ENCODE assay signal across 11 cellular contexts in the genomic region with DNA sequence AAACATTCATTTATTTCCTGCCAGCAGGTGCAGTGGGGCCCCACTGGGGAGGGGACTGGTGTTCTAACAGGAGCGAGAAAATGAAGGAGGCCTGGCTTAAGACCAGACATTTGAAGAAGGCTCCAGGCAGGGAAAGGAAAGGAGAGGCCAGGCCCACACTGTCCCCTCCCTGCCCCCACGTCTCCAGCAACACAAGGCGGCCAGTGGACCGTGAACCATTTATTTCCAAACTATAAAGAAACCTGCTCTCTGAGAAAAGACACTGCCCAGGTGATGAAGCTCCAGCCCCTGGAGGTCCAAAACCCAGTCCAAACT. TPM values are rescaled to one million over a fixed set of nuclear protein-coding genes. Genes with fewer than 3 reads are reported as not detected.
DNase-seq lines count a peak whose midpoint lies in the region; ATAC-seq, FAIRE-seq and TF ChIP-seq lines count a peak whose summit lies in the region.
"Had no signal": no experiment of that assay in that cellular context is flagged by ENCODE, and none has a peak within 500 bp of the region (broad histone marks: within the 10 kb centered on the region; RNA-seq: fewer than 3 reads in every experiment).

No MANE protein-coding gene starts in this region.

- peaks cover 25% of the 10 kb centered on the region for H3K36me3 ChIP-seq in Karpas-422 (ENCODE audit: insufficient read depth, low read length)
- H3K36me3 ChIP-seq in GM12878 (ENCODE audit: control insufficient read depth in 2 of 2, insufficient read depth in 2 of 2, low read length in 1 of 2): peaks cover 0 to 4% of the 10 kb centered on the region in 2 experiments; a peak in 2 of 4 replicates
- H3K36me3 ChIP-seq in neural progenitor cell: no peaks in the 10 kb centered on the region
- H3K36me3 ChIP-seq in gastroesophageal sphincter: peaks cover 0 to 66% of the 10 kb centered on the region in 2 donors

- TF ChIP-seq CTCF in GM12878 (IDR thresholded peaks at IDR 0.05 in 2 of 3, conservative IDR thresholded peaks at IDR 0.05 in 1 of 3; ENCODE audit: control insufficient read depth in 2 of 3, extremely low read depth in 1 of 3, insufficient read depth in 1 of 3, low read depth in 3 of 3, low read length in 3 of 3) (no peak), neural progenitor cell (IDR thresholded peaks at IDR 0.05) (no peak), gastroesophageal sphincter (IDR thresholded peaks at IDR 0.05) (no peak)

- peak overlapping the region; percentile 78 for H3K27ac ChIP-seq in Karpas-422 (ENCODE audit: low read length)
- H3K27ac ChIP-seq in GM12878 (ENCODE audit: control insufficient read depth, insufficient read depth): peak overlapping the region; percentile 91
- peak overlapping the region; percentile 70 for H3K27ac ChIP-seq in neural progenitor cell
- no peak overlapping the region for H3K27ac ChIP-seq in gastroesophageal sphincter

- RAD21 ChIA-PET in GM12878 (lab: Charles Lee; ENCODE audit: unreplicated experiment): interaction anchor here (0.7 to 2.8 kb wide), 8 partner anchors 14 to 220 kb away, joined by 3 to 15 read pairs (median 7); partner anchors contain the start of gene ELMO2

- CTCF ChIA-PET in GM12878 (lab: Yijun Ruan, JAX): interaction anchor here (0.7 to 4.1 kb wide), 31 partner anchors 9 to 363 kb away, joined by 3 to 56 read pairs (median 4); no protein-coding TSS in a partner anchor

- peak; percentile 93 for DNase-seq in DMS53 (lab: John Stamatoyannopoulos, UW)
- no peak for DNase-seq in Karpas-422
- no peak for DNase-seq in GM12878 (ENCODE audit: low read depth, low spot score)
- no peak for DNase-seq in neural progenitor cell (ENCODE audit: low spot score)
- no peak for DNase-seq in HPDE6-E6E7 (ENCODE audit: extremely low spot score)
- DNase-seq in stimulated activated naive CD4-positive, alpha-beta T cell (lab: John Stamatoyannopoulos, UW): no peak
- DNase-seq: DMS 273 treated with DMSO at 0.1 percent for 48 hours had no signal

- peaks cover 75% of the 10 kb centered on the region for H3K4me1 ChIP-seq in Karpas-422 (ENCODE audit: low read length)
- H3K4me1 ChIP-seq in GM12878 (ENCODE audit: control insufficient read depth, insufficient read depth, low read length): peaks cover 33% of the 10 kb centered on the region
- peaks cover 48% of the 10 kb centered on the region for H3K4me1 ChIP-seq in neural progenitor cell
- peaks cover 0 to 29% (median 0%) of the 10 kb centered on the region in 3 donors for H3K4me1 ChIP-seq in gastroesophageal sphincter

- H3K4me3 ChIP-seq in Karpas-422 (ENCODE audit: low read length) (peak overlapping the region; percentile 40; the same call in 1 of the 2 replicates), GM12878 (peak overlapping the region; percentile 48; the same call in 1 of the 2 replicates), neural progenitor cell (no peak overlapping the region), gastroesophageal sphincter (no peak overlapping the region)

- TF ChIP-seq POLR2A in GM12878 (IDR thresholded peaks at IDR 0.05; ENCODE audit: low read depth, low read length) (no peak), gastroesophageal sphincter (IDR thresholded peaks at IDR 0.05) (no peak)

- peaks cover 82% of the 10 kb centered on the region for H3K4me1 Mint-ChIP-seq in neural progenitor cell

- H3K27me3 ChIP-seq in Karpas-422 (ENCODE audit: low read length) (no peaks in the 10 kb centered on the region), GM12878 (replicated peaks in 1 of 2; ENCODE audit: control insufficient read depth in 2 of 2, insufficient read depth in 2 of 2, low read length in 1 of 2) (no peaks in the 10 kb centered on the region), neural progenitor cell (peaks cover 9% of the 10 kb centered on the region), gastroesophageal sphincter (no peaks in the 10 kb centered on the region)

- H3K4me3 Mint-ChIP-seq in neural progenitor cell: no peak overlapping the region

- no peaks in the 10 kb centered on the region for H3K79me2 ChIP-seq in Karpas-422 (ENCODE audit: low read length)
- H3K79me2 ChIP-seq in GM12878 (ENCODE audit: control insufficient read depth, insufficient read depth, low read length): no peaks in the 10 kb centered on the region
- no peaks in the 10 kb centered on the region for H3K79me2 ChIP-seq in neural progenitor cell (ENCODE audit: low read depth)

- H3K9ac ChIP-seq in Karpas-422 (ENCODE audit: low read length) (peak overlapping the region; percentile 60), GM12878 (ENCODE audit: control insufficient read depth, insufficient read depth, low read length) (peak overlapping the region; percentile 39), neural progenitor cell (no peak overlapping the region)

- H3K9me3 ChIP-seq in Karpas-422 (ENCODE audit: low read length) (no peaks in the 10 kb centered on the region), GM12878 (replicated peaks; ENCODE audit: control insufficient read depth, insufficient read depth, low read length) (no peaks in the 10 kb centered on the region), neural progenitor cell (ENCODE audit: low read depth) (no peaks in the 10 kb centered on the region), gastroesophageal sphincter (no peaks in the 10 kb centered on the region)

- no peak for TF ChIP-seq RAD21 in GM12878 (IDR thresholded peaks at IDR 0.05; ENCODE audit: insufficient read depth, low read depth, low read length)

- TF ChIP-seq EP300 in GM12878 (IDR thresholded peaks at IDR 0.05; ENCODE audit: borderline replicate concordance in 1 of 2, control insufficient read depth in 1 of 2, low read depth in 2 of 2, low read length in 2 of 2) (no peak), gastroesophageal sphincter (IDR thresholded peaks at IDR 0.05) (no peak)

- peak; percentile 8 for ATAC-seq in GM12878
- ATAC-seq in GM19351 (IDR thresholded peaks at IDR 0.05; ENCODE audit: unreplicated experiment): no peak
- no peak for ATAC-seq in gastroesophageal sphincter

- H3K27me3 Mint-ChIP-seq in neural progenitor cell (ENCODE audit: insufficient read depth, low read depth): peaks cover 15% of the 10 kb centered on the region

- in situ Hi-C loops in GM12878 (cut with MboI): loop anchor here (25.0 kb wide), 1 partner anchor 537 kb away; the partner anchor contains the start of gene UBE2C

- POLR2A ChIA-PET in GM12878 (lab: Charles Lee): interaction anchor here (0.7 to 3.6 kb wide), 5 partner anchors 10 to 64 kb away, joined by 3 to 24 read pairs (median 5); partner anchors contain the start of gene ELMO2

- peak overlapping the region; percentile 42 for H3K27ac Mint-ChIP-seq in neural progenitor cell
- H3K27ac Mint-ChIP-seq: activated T-helper 2 cell treated with anti-CD3 and anti-CD28 coated beads, Interferon-gamma antibody, Interleukin-2, Interleukin-4, amounts not matched to agents 10 μg/mL and 5 μg/mL and 100 μg/mL, durations not matched to agents 14 hours and 24 hours and 36 hours had no signal

- H3F3A ChIP-seq in neural progenitor cell (ENCODE audit: low read depth): peaks cover 33% of the 10 kb centered on the region

- no peaks in the 10 kb centered on the region for H4K20me1 ChIP-seq in Karpas-422 (ENCODE audit: insufficient read depth, low read depth, low read length)
- no peaks in the 10 kb centered on the region for H4K20me1 ChIP-seq in GM12878 (ENCODE audit: control insufficient read depth, insufficient read depth)
- H4K20me1 ChIP-seq in neural progenitor cell (ENCODE audit: low read depth): peaks cover 32% of the 10 kb centered on the region

- no peaks in the 10 kb centered on the region for H3K9me2 ChIP-seq in Karpas-422 (replicated peaks; ENCODE audit: insufficient read depth, low read length)

- SMC1A ChIA-PET in GM12878 (lab: Charles Lee; ENCODE audit: uncharacterized antibody, unreplicated experiment): interaction anchor here (1.0 to 3.1 kb wide), 10 partner anchors 10 to 327 kb away, joined by 3 to 14 read pairs (median 5); no protein-coding TSS in a partner anchor

- H3K4me2 ChIP-seq in Karpas-422 (ENCODE audit: low read depth, low read length, poor library complexity, severe bottlenecking) (peak overlapping the region; percentile 64), GM12878 (ENCODE audit: control insufficient read depth, insufficient read depth) (peak overlapping the region; percentile 73), neural progenitor cell (peak overlapping the region; percentile 50)

- no peak for FAIRE-seq in GM12878 (lab: Jason Lieb, UNC)
- FAIRE-seq: frontal cortex had no signal

- peaks cover 19% of the 10 kb centered on the region for H3K36me3 Mint-ChIP-seq in neural progenitor cell

- 52% methylated on average over 4 of the region's 4 CpGs for WGBS in GM12878 (ENCODE audit: insufficient coverage, insufficient replicate concordance, low lambda C conversion rate, missing lambda C conversion rate)
- WGBS in gastroesophageal sphincter (ENCODE audit: low coverage in 1 of 2), 2 donors: 67 to 100% methylated on average over 1 of the region's 4 CpGs

- no TSS peak for BruUV-seq in GM12878 (replicated peaks; lab: Mats Ljungman, UMichigan)

- no peaks in the 10 kb centered on the region for H3K9me3 Mint-ChIP-seq in neural progenitor cell
- H3K9me3 Mint-ChIP-seq: activated T-helper 2 cell treated with anti-CD3 and anti-CD28 coated beads, Interferon-gamma antibody, Interleukin-2, Interleukin-4, amounts not matched to agents 10 μg/mL and 5 μg/mL and 100 μg/mL, durations not matched to agents 14 hours and 24 hours and 36 hours had no signal

- intact Hi-C loops in GM12878 (cut with micrococcal nuclease; ENCODE audit: unreplicated experiment): loop anchor here (1.0 to 2.0 kb wide), 3 partner anchors 10 to 335 kb away; no protein-coding TSS in a partner anchor

- H2AFZ ChIP-seq in Karpas-422 (ENCODE audit: low read length) (no peak overlapping the region), GM12878 (ENCODE audit: control insufficient read depth, low read depth, low read length) (no peak overlapping the region), neural progenitor cell (replicated peaks) (no peak overlapping the region)

RNA-seq across cellular contexts. Expression of gene CDH22, which starts 41.4 kb away (rescaled TPM):
- total RNA-seq in Karpas-422 (2014; rRNA removed; shearing (Covaris generic); ENCODE audit: low replicate concordance): 5.5 and 6.4 TPM in 2 replicates
- total RNA-seq in GM12878 (2013; cell fraction: nucleolus; rRNA removed): not detected in 2 replicates
- total RNA-seq in GM12878 (2014; rRNA removed) (not detected in 2 replicates), GM12878 (2014; rRNA removed; fragmentation: Illumina TruSeq; extraction: Trizol) (not detected in 2 replicates), GM12878 (2021) (not detected in 2 replicates), neural progenitor cell (ENCODE audit: low replicate concordance) (0.13 and 0.28 TPM in 2 replicates), gastroesophageal sphincter (under 1 TPM in 1 of 4 donors, not detected in 3; 0.15 TPM)
- not detected for polyA plus RNA-seq in GM12878 (2011; ENCODE audit: low read depth)
- polyA plus RNA-seq in GM12878 (2011; rRNA removed) (not detected in 2 replicates), GM12878 (2014; fragmentation: Illumina TruSeq; extraction: Trizol) (not detected in 2 replicates), GM12878 (2014; fragmentation: Nextera tagmentation; extraction: Ambion mirVana) (not detected), GM12878 (2014; rRNA removed) (not detected in 2 replicates), GM12878 (2016; fragmentation: Nextera tagmentation; extraction: Ambion mirVana) (not detected)
- 0.01 TPM in 1 of 2 replicates, not detected in the other for polyA plus RNA-seq in GM12878 (2011; cell fraction: cytosol; rRNA removed)
- 0.03 TPM in 1 of 2 replicates, not detected in the other for polyA plus RNA-seq in GM12878 (2011; cell fraction: nucleus; rRNA removed)
- not detected in 2 replicates for polyA plus RNA-seq in GM12878 (2012)
- not detected in 2 replicates for polyA minus RNA-seq in GM12878 (2011; rRNA and poly(A)+ RNA removed)
- polyA minus RNA-seq in GM12878 (2011; cell fraction: cytosol; rRNA and poly(A)+ RNA removed): not detected in 2 replicates
- not detected in 2 replicates for polyA minus RNA-seq in GM12878 (2011; cell fraction: nucleus; rRNA and poly(A)+ RNA removed)
- total RNA-seq: activated T-helper 2 cell treated with anti-CD3 and anti-CD28 coated beads, Interferon-gamma antibody, Interleukin-2, Interleukin-4, amounts not matched to agents 10 μg/mL and 5 μg/mL and 100 μg/mL, durations not matched to agents 14 hours and 24 hours and 36 hours had no signal

RNA-seq across cellular contexts. Expression of gene ELMO2, which starts 56.7 kb away (rescaled TPM):
- 68.1 and 91.4 TPM in 2 replicates for total RNA-seq in Karpas-422 (2014; rRNA removed; shearing (Covaris generic); ENCODE audit: low replicate concordance)
- total RNA-seq in GM12878 (2013; cell fraction: nucleolus; rRNA removed): 38.6 and 41.0 TPM in 2 replicates
- total RNA-seq in GM12878 (2014; rRNA removed) (32.8 and 40.2 TPM in 2 replicates), GM12878 (2014; rRNA removed; fragmentation: Illumina TruSeq; extraction: Trizol) (25.9 and 26.7 TPM in 2 replicates), GM12878 (2021) (37.3 and 38.5 TPM in 2 replicates), neural progenitor cell (ENCODE audit: low replicate concordance) (53.3 and 64.5 TPM in 2 replicates), gastroesophageal sphincter (10 to 100 TPM; 41.6 to 69.1 (median 53.8) TPM)
- polyA plus RNA-seq in GM12878 (2011; ENCODE audit: low read depth): 17.4 TPM
- polyA plus RNA-seq in GM12878 (2011; rRNA removed) (25.8 and 40.0 TPM in 2 replicates), GM12878 (2014; fragmentation: Illumina TruSeq; extraction: Trizol) (39.6 and 43.8 TPM in 2 replicates), GM12878 (2014; fragmentation: Nextera tagmentation; extraction: Ambion mirVana) (10 to 100 TPM; 14.2 to 14.8 TPM), GM12878 (2014; rRNA removed) (37.4 and 37.9 TPM in 2 replicates), GM12878 (2016; fragmentation: Nextera tagmentation; extraction: Ambion mirVana) (10 to 100 TPM; 36.0 to 38.5 TPM)
- 53.1 and 57.0 TPM in 2 replicates for polyA plus RNA-seq in GM12878 (2011; cell fraction: cytosol; rRNA removed)
- 62.7 and 67.3 TPM in 2 replicates for polyA plus RNA-seq in GM12878 (2011; cell fraction: nucleus; rRNA removed)
- 19.1 and 20.4 TPM in 2 replicates for polyA plus RNA-seq in GM12878 (2012)
- polyA minus RNA-seq in GM12878 (2011; rRNA and poly(A)+ RNA removed): 55.2 and 55.7 TPM in 2 replicates
- polyA minus RNA-seq in GM12878 (2011; cell fraction: cytosol; rRNA and poly(A)+ RNA removed): 17.6 and 23.6 TPM in 2 replicates
- 17.5 and 29.4 TPM in 2 replicates for polyA minus RNA-seq in GM12878 (2011; cell fraction: nucleus; rRNA and poly(A)+ RNA removed)

Comparison
In these comparisons a context has a peak if more than half of its experiments do, and no peak if none do; other contexts are left out.
1. H3K27ac ChIP-seq: peak in Karpas-422 (single experiment), GM12878 (single experiment) and neural progenitor cell (single experiment); none in gastroesophageal sphincter (0 of 4).
2. H3K4me3 ChIP-seq: peak in Karpas-422 (single experiment) and GM12878 (single experiment); none in neural progenitor cell (single experiment) and gastroesophageal sphincter (0 of 2).
3. Peak in every context shown above with its lines, with median percentiles within 50 percentile points of each other: H3K4me2 ChIP-seq.